In genomic region chrX:6386837-6387236, GRCh38 we compare ENCODE assay signal across 1 cellular context.
TF ChIP-seq lines count a peak whose summit lies in the region.

No MANE protein-coding gene starts in this region.

TF ChIP-seq in H1, 55 proteins besides CTCF, POLR2A, EP300 and RAD21:
- TF ChIP-seq TAF1 (IDR thresholded peaks at IDR 0.05; ENCODE audit: low read depth, low read length) = no peak
- no peak for TF ChIP-seq MAX (IDR thresholded peaks at IDR 0.05)
- no peak for TF ChIP-seq BRCA1 (IDR thresholded peaks at IDR 0.05; ENCODE audit: low read depth, low read length)
- TF ChIP-seq GABPA (IDR thresholded peaks at IDR 0.05; ENCODE audit: borderline replicate concordance, insufficient read depth, low read length) = no peak
